35 cellular contexts compared by ENCODE assay signal in the genomic region with DNA sequence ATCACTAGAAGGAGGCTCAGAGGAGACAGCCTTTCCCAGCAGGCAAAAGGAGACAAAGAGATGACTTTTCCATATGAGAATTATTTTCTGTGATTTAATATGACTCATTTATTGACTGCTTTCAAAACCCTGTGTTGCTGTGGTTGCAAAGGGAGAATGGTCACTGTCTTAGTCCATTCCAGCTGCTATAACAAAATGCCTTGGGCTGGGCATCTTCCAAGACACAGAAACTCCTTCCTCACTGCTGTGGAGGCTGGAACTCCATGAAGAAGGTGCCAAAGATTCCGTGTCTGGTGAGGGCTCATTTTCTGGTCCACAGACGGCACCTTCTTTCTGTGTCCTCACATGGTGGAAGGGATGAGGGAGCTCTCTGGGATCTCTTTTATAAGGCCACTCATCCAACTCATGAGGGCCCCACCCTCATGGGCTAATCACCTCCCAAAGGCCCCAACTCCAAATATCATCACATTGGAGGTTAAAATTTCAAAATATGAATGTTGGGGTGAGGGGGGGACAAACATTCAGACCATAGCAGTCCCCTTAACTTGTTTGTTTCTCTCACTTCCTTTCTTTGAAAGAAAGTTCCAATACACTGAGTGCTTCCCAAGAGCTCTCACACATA.
"Had no signal": no experiment of that assay in that cellular context is flagged by ENCODE, and none has a peak within 500 bp of the region (broad histone marks: within the 10 kb centered on the region; RNA-seq: fewer than 3 reads in every experiment).

No MANE protein-coding gene starts in this region.

- DNase-seq: activated B cell treated with CpG ODN at 0.5 μM for 24 hours; activated CD4-positive, alpha-beta memory T cell treated with anti-CD3 and anti-CD28 coated beads for 36 hours; activated CD4-positive, alpha-beta T cell treated with anti-CD3 and anti-CD28 coated beads for 4 hours; activated CD4-positive, alpha-beta T cell treated with anti-CD3 and anti-CD28 coated beads, Interleukin-2, amount 10 ng/mL, durations not matched to agents 24 days and 14 days; activated CD4-positive, alpha-beta T cell treated with anti-CD3 and anti-CD28 coated beads, Interleukin-2, amount 50 U/mL, for 1 hour; activated CD4-positive, alpha-beta T cell treated with anti-CD3 and anti-CD28 coated beads, Interleukin-2, amount 50 U/mL, for 4 hours; activated CD4-positive, CD25-positive, alpha-beta regulatory T cell treated with anti-CD3 and anti-CD28 coated beads, Interleukin-2, amount 50 U/mL, for 72 hours; activated CD8-positive, alpha-beta memory T cell treated with anti-CD3 and anti-CD28 coated beads, Interleukin-2, amount 50 U/mL, for 4 hours; activated CD8-positive, alpha-beta T cell treated with anti-CD3 and anti-CD28 coated beads for 36 hours; activated effector memory CD4-positive, alpha-beta T cell treated with anti-CD3 and anti-CD28 coated beads, Interleukin-2, amount 50 U/mL, for 16 hours; activated gamma-delta T cell treated with Interleukin-2 at 50 U/mL for 16 hours; activated naive CD4-positive, alpha-beta T cell; activated naive CD4-positive, alpha-beta T cell treated with anti-CD3 and anti-CD28 coated beads for 36 hours; activated naive CD4-positive, alpha-beta T cell treated with anti-CD3 and anti-CD28 coated beads, Interleukin-2, amount 50 U/mL, for 16 hours; activated naive CD8-positive, alpha-beta T cell treated with anti-CD3 and anti-CD28 coated beads for 36 hours; activated T-cell treated with anti-CD3 and anti-CD28 coated beads, Interleukin-2, amount 50 U/mL, for 4 hours; activated T-cell treated with anti-CD3 and anti-CD28 coated beads, Interleukin-2, amount 50 U/mL, for 72 hours; adrenal gland; amniotic stem cell; aorta; body of pancreas; brain microvascular endothelial cell; central memory CD4-positive, alpha-beta T cell; T-helper 1 cell; T-helper 2 cell; T-helper 9 cell had no signal

- H3K4me1 Mint-ChIP-seq: activated B cell treated with CpG ODN at 0.5 μM for 24 hours; activated CD4-positive, alpha-beta T cell treated with anti-CD3 and anti-CD28 coated beads, Interleukin-2, amount 10 ng/mL, durations not matched to agents 24 days and 14 days; activated naive CD8-positive, alpha-beta T cell treated with anti-CD3 and anti-CD28 coated beads for 36 hours; activated T-helper 17 cell treated with anti-CD3 and anti-CD28 coated beads, Interleukin-2, amount 50 U/mL, for 72 hours had no signal

- H3K27ac ChIP-seq: adrenal gland, body of pancreas, brain microvascular endothelial cell, breast epithelium, VCaP had no signal

- H3K4me3 ChIP-seq: adrenal gland, body of pancreas, breast epithelium had no signal

- H3K27me3 ChIP-seq: adrenal gland, body of pancreas, brain microvascular endothelial cell, breast epithelium had no signal

- ATAC-seq: activated CD8-positive, alpha-beta T cell treated with anti-CD3 and anti-CD28 coated beads for 36 hours; activated naive CD4-positive, alpha-beta T cell treated with anti-CD3 and anti-CD28 coated beads, Interleukin-2, amount 50 U/mL, for 72 hours; activated T-cell treated with anti-CD3 and anti-CD28 coated beads, Interleukin-2, amount 50 U/mL, for 4 hours; activated T-cell treated with anti-CD3 and anti-CD28 coated beads, Interleukin-2, amount 50 U/mL, for 72 hours; activated T-helper 17 cell treated with anti-CD3 and anti-CD28 coated beads, Interleukin-2, amount 50 U/mL, for 72 hours; body of pancreas had no signal

- H3K4me3 Mint-ChIP-seq: activated B cell treated with CpG ODN at 0.5 μM for 24 hours; activated CD4-positive, alpha-beta memory T cell treated with anti-CD3 and anti-CD28 coated beads for 36 hours; activated CD4-positive, alpha-beta T cell treated with anti-CD3 and anti-CD28 coated beads, Interleukin-2, amount 10 ng/mL, durations not matched to agents 24 days and 14 days; activated CD8-positive, alpha-beta T cell treated with anti-CD3 and anti-CD28 coated beads for 36 hours; activated naive CD4-positive, alpha-beta T cell treated with anti-CD3 and anti-CD28 coated beads for 36 hours; activated naive CD8-positive, alpha-beta T cell treated with anti-CD3 and anti-CD28 coated beads for 36 hours; activated T-cell treated with anti-CD3 and anti-CD28 coated beads, Interleukin-2, amount 50 U/mL, for 4 hours; activated T-cell treated with anti-CD3 and anti-CD28 coated beads, Interleukin-2, amount 50 U/mL, for 72 hours; activated T-helper 1 cell treated with anti-CD3 and anti-CD28 coated beads, Interleukin-12 subunit alpha, Interleukin-12 subunit beta, Interleukin-2, Interleukin-4 antibody, amounts not matched to agents 30 ng/mL and 10 ng/mL and 1 ng/mL, durations not matched to agents 14 hours and 24 hours and 36 hours; activated T-helper 17 cell treated with anti-CD3 and anti-CD28 coated beads, Interleukin-2, amount 50 U/mL, for 72 hours; T-helper 1 cell treated with Interleukin-12 subunit alpha and Interleukin-12 subunit beta and Interleukin-4 antibody, amounts not matched to agents 30 μg/mL and 1 μg/mL, for 36 hours; T-helper 2 cell treated with Interferon-gamma antibody and Interleukin-4, amounts not matched to agents 5 μg/mL and 100 μg/mL, for 36 hours had no signal

- H3K27me3 Mint-ChIP-seq: activated CD8-positive, alpha-beta T cell treated with anti-CD3 and anti-CD28 coated beads for 36 hours; activated T-helper 17 cell treated with anti-CD3 and anti-CD28 coated beads, Interleukin-2, amount 50 U/mL, for 72 hours had no signal

- H3K36me3 ChIP-seq: adrenal gland, brain microvascular endothelial cell, breast epithelium had no signal

- H3K36me3 Mint-ChIP-seq: activated CD4-positive, alpha-beta memory T cell treated with anti-CD3 and anti-CD28 coated beads for 36 hours; activated naive CD4-positive, alpha-beta T cell treated with anti-CD3 and anti-CD28 coated beads, Interleukin-2, amount 50 U/mL, for 72 hours; activated naive CD8-positive, alpha-beta T cell treated with anti-CD3 and anti-CD28 coated beads for 36 hours had no signal

- H3K27ac Mint-ChIP-seq: activated B cell treated with CpG ODN at 0.5 μM for 24 hours; activated CD4-positive, alpha-beta memory T cell treated with anti-CD3 and anti-CD28 coated beads for 36 hours; activated CD4-positive, alpha-beta T cell treated with anti-CD3 and anti-CD28 coated beads, Interleukin-2, amount 10 ng/mL, durations not matched to agents 24 days and 14 days; activated CD8-positive, alpha-beta T cell treated with anti-CD3 and anti-CD28 coated beads for 36 hours; activated naive CD4-positive, alpha-beta T cell treated with anti-CD3 and anti-CD28 coated beads for 36 hours; activated naive CD4-positive, alpha-beta T cell treated with anti-CD3 and anti-CD28 coated beads, Interleukin-2, amount 50 U/mL, for 72 hours; activated naive CD8-positive, alpha-beta T cell treated with anti-CD3 and anti-CD28 coated beads for 36 hours; activated T-cell treated with anti-CD3 and anti-CD28 coated beads, Interleukin-2, amount 50 U/mL, for 72 hours; activated T-helper 1 cell treated with anti-CD3 and anti-CD28 coated beads, Interleukin-12 subunit alpha, Interleukin-12 subunit beta, Interleukin-2, Interleukin-4 antibody, amounts not matched to agents 30 ng/mL and 10 ng/mL and 1 ng/mL, durations not matched to agents 14 hours and 24 hours and 36 hours; activated T-helper 17 cell treated with anti-CD3 and anti-CD28 coated beads, Interleukin-2, amount 50 U/mL, for 72 hours; T-helper 1 cell treated with Interleukin-12 subunit alpha and Interleukin-12 subunit beta and Interleukin-4 antibody, amounts not matched to agents 30 μg/mL and 1 μg/mL, for 36 hours; T-helper 2 cell treated with Interferon-gamma antibody and Interleukin-4, amounts not matched to agents 5 μg/mL and 100 μg/mL, for 36 hours had no signal

- FAIRE-seq: astrocyte, TTC549 had no signal

- H3K9me3 Mint-ChIP-seq: activated B cell treated with CpG ODN at 0.5 μM for 24 hours; activated CD4-positive, alpha-beta memory T cell treated with anti-CD3 and anti-CD28 coated beads for 36 hours; activated CD4-positive, alpha-beta T cell treated with anti-CD3 and anti-CD28 coated beads, Interleukin-2, amount 10 ng/mL, durations not matched to agents 24 days and 14 days; activated CD8-positive, alpha-beta T cell treated with anti-CD3 and anti-CD28 coated beads for 36 hours; activated naive CD4-positive, alpha-beta T cell treated with anti-CD3 and anti-CD28 coated beads for 36 hours; activated naive CD4-positive, alpha-beta T cell treated with anti-CD3 and anti-CD28 coated beads, Interleukin-2, amount 50 U/mL, for 72 hours; activated naive CD8-positive, alpha-beta T cell treated with anti-CD3 and anti-CD28 coated beads for 36 hours; activated T-cell treated with anti-CD3 and anti-CD28 coated beads, Interleukin-2, amount 50 U/mL, for 4 hours; activated T-cell treated with anti-CD3 and anti-CD28 coated beads, Interleukin-2, amount 50 U/mL, for 72 hours; activated T-helper 1 cell treated with anti-CD3 and anti-CD28 coated beads, Interleukin-12 subunit alpha, Interleukin-12 subunit beta, Interleukin-2, Interleukin-4 antibody, amounts not matched to agents 30 ng/mL and 10 ng/mL and 1 ng/mL, durations not matched to agents 14 hours and 24 hours and 36 hours; activated T-helper 17 cell treated with anti-CD3 and anti-CD28 coated beads, Interleukin-2, amount 50 U/mL, for 72 hours; T-helper 1 cell treated with Interleukin-12 subunit alpha and Interleukin-12 subunit beta and Interleukin-4 antibody, amounts not matched to agents 30 μg/mL and 1 μg/mL, for 36 hours; T-helper 2 cell treated with Interferon-gamma antibody and Interleukin-4, amounts not matched to agents 5 μg/mL and 100 μg/mL, for 36 hours had no signal

- H3K9me3 ChIP-seq: adrenal gland, body of pancreas, breast epithelium had no signal

- H3K4me1 ChIP-seq: body of pancreas, breast epithelium had no signal
